In the genomic region with DNA sequence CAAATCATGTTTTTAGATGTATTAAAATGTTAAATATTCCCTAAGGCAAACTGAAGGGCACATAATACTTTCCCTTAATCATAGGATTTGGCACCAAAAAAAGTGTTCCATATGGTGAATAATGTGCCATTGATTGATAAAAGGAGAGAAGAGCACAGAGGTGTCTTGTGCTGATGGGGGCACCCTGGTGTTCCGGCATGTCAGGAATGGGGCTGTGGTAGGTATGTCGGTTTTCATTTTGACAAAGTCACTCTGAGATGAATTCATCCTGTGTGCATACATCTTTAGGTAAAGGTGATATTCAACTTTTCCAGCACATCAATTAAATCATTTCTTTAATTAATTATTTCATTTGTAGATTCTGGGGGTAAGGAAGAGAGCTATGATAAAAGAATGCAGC, we compare ENCODE assay signal across 24 cellular contexts.
"Had no signal": no experiment of that assay in that cellular context is flagged by ENCODE, and none has a peak within 500 bp of the region (broad histone marks: within the 10 kb centered on the region; RNA-seq: fewer than 3 reads in every experiment).

No MANE protein-coding gene starts in this region.

- DNase-seq: activated CD4-positive, alpha-beta T cell treated with anti-CD3 and anti-CD28 coated beads for 36 hours; activated CD4-positive, alpha-beta T cell treated with anti-CD3 and anti-CD28 coated beads, Interleukin-2, amount 10 ng/mL, durations not matched to agents 7 days and 5 days; activated CD4-positive, alpha-beta T cell treated with anti-CD3 and anti-CD28 coated beads, Interleukin-2, amount 50 U/mL, for 48 hours; activated CD4-positive, CD25-positive, alpha-beta regulatory T cell; activated CD4-positive, CD25-positive, alpha-beta regulatory T cell treated with anti-CD3 and anti-CD28 coated beads, Interleukin-2, amount 50 U/mL, for 72 hours; activated CD8-positive, alpha-beta memory T cell treated with anti-CD3 and anti-CD28 coated beads for 24 hours; activated CD8-positive, alpha-beta T cell treated with anti-CD3 and anti-CD28 coated beads for 36 hours; activated effector memory CD4-positive, alpha-beta T cell treated with Interleukin-2 at 50 U/mL for 16 hours; activated gamma-delta T cell treated with Interleukin-2 at 50 U/mL for 16 hours; activated naive CD4-positive, alpha-beta T cell treated with anti-CD3 and anti-CD28 coated beads, Interleukin-2, amount 50 U/mL, for 16 hours; activated naive CD4-positive, alpha-beta T cell treated with Interleukin-2 at 50 U/mL for 16 hours; activated T-cell treated with anti-CD3 and anti-CD28 coated beads, Interleukin-2, amount 50 U/mL, for 4 hours; amniotic stem cell; anterior cingulate cortex; brain microvascular endothelial cell; dorsolateral prefrontal cortex; effector memory CD4-positive, alpha-beta T cell; endodermal cell; foreskin fibroblast; head of caudate nucleus; T-cell; T-helper 9 cell; WERI-Rb-1 had no signal

- H3K27me3 ChIP-seq: brain microvascular endothelial cell, dorsolateral prefrontal cortex had no signal

- H3K36me3 ChIP-seq: brain microvascular endothelial cell, WERI-Rb-1 had no signal

- H3K4me3 ChIP-seq: coronary artery, dorsolateral prefrontal cortex had no signal

- H3K27ac ChIP-seq: brain microvascular endothelial cell, coronary artery, dorsolateral prefrontal cortex, WERI-Rb-1 had no signal
